8 cellular contexts compared by ENCODE assay signal in the genomic region with DNA sequence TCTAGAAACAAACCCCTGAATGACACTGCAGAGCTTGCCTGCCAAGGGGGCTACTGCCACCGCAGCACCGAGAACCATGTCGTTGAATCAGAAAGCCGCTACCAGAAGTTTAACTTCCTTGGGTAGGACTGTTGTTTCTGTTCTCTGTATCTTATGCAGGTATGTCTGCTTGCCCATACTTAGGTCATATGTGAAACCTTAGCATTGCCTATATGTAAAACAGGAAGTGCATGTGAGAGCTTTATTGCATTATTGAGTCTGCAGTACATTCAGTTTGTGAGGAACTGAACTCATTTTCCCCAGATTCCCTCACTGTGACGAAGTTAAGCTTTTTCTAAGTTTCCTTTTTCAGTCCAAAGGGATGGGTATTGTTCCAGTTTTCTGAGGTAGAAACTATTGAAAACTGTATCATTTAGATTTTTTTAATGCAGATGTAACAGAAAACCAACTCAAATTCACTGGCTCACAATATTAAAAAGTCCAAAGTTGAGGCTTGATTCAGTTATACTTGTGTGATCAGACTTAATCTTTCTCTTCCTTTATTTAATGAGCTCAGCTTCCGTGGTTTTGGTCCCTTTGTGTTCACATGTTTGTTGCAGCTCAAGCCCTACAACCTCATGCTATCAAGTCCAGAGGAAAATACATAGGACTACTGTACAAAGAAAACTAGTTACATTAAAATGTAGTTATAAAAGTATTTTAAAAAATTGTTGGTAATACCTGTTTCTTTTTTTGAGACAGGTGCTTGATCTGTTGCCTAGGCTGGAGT. TPM values are rescaled to one million over a fixed set of nuclear protein-coding genes. Genes with fewer than 3 reads are reported as not detected.
DNase-seq lines count a peak whose midpoint lies in the region; ATAC-seq and TF ChIP-seq lines count a peak whose summit lies in the region.

No MANE protein-coding gene starts in this region.

- TF ChIP-seq CTCF in fibroblast of villous mesenchyme (IDR thresholded peaks at IDR 0.05; ENCODE audit: insufficient read depth, low read depth, low read length): no peak

- H3K4me3 ChIP-seq in Jurkat, Clone E6-1 (ENCODE audit: low read length): peak overlapping the region; percentile 9; the same call in 1 of the 2 replicates
- H3K4me3 ChIP-seq in fibroblast of villous mesenchyme (ENCODE audit: low read depth, low read length): no peak overlapping the region

- ATAC-seq in GM18498 (IDR thresholded peaks at IDR 0.05; ENCODE audit: unreplicated experiment) (peak; percentile 94), GM21529 (IDR thresholded peaks at IDR 0.05; ENCODE audit: unreplicated experiment) (peak; percentile 88)

- peak; percentile 60 for DNase-seq in Jurkat, Clone E6-1 (ENCODE audit: low read depth, low spot score)
- DNase-seq in fibroblast of villous mesenchyme (ENCODE audit: low read depth) (peak; percentile 20), GM03348 (ENCODE audit: low spot score) (no peak), NCI-H345 treated with DMSO at 0.1 percent for 48 hours (lab: John Stamatoyannopoulos, UW; ENCODE audit: unreplicated experiment) (no peak), NCI-H2029 (lab: John Stamatoyannopoulos, UW) (no peak), LoVo (ENCODE audit: low spot score) (no peak)

RNA-seq across cellular contexts. Expression of a gene that starts 6.9 kb away (rescaled TPM):
- polyA plus RNA-seq in Jurkat, Clone E6-1 (2012; ENCODE audit: insufficient read depth, insufficient read length): 24.5 TPM
- 24.2 and 28.9 TPM in 2 replicates for total RNA-seq in fibroblast of villous mesenchyme

Comparison
In these comparisons a context has a peak if more than half of its experiments do, and no peak if none do; other contexts are left out.
1. DNase-seq: peak in Jurkat, Clone E6-1 (single experiment) and fibroblast of villous mesenchyme (single experiment); none in GM03348 (single experiment), NCI-H345 treated with DMSO at 0.1 percent for 48 hours (single experiment), NCI-H2029 (single experiment) and LoVo (single experiment).